Comparison of ENCODE assay signal across 13 cellular contexts in genomic region chr3:8665407-8665896, GRCh38. TPM values are rescaled to one million over a fixed set of nuclear protein-coding genes. Genes with fewer than 3 reads are reported as not detected.
DNase-seq lines count a peak whose midpoint lies in the region; ATAC-seq, FAIRE-seq and TF ChIP-seq lines count a peak whose summit lies in the region.
"Had no signal": no experiment of that assay in that cellular context is flagged by ENCODE, and none has a peak within 500 bp of the region (broad histone marks: within the 10 kb centered on the region; RNA-seq: fewer than 3 reads in every experiment).

No MANE protein-coding gene starts in this region.

- intact Hi-C loops in Calu3 (cut with micrococcal nuclease; ENCODE audit: unreplicated experiment): loop anchor here (10.0 kb wide), 1 partner anchor 269 kb away; no protein-coding TSS in a partner anchor

- no peaks in the 10 kb centered on the region for H3F3A ChIP-seq in MM.1S (ENCODE audit: insufficient read depth, low read length)

- peaks cover 15 to 31% (median 25%) of the 10 kb centered on the region in 11 experiments for H3K9me3 ChIP-seq in BLaER1 treated with 17β-estradiol and CSF1 and Interleukin-3, amounts not matched to agents 10 nM and 100 nM (replicated peaks in 1 of 11)
- no peaks in the 10 kb centered on the region for H3K9me3 ChIP-seq in MM.1S (replicated peaks; ENCODE audit: insufficient read depth, low read length)

- H3K27me3 Mint-ChIP-seq in Calu3 (ENCODE audit: unreplicated experiment): peaks cover 18% of the 10 kb centered on the region
- H3K27me3 Mint-ChIP-seq in osteocyte (ENCODE audit: unreplicated experiment): no peaks in the 10 kb centered on the region

- no peak for FAIRE-seq in GM19239 (lab: Jason Lieb, UNC)

- peak; percentile 83 for ATAC-seq in HG02884 (IDR thresholded peaks at IDR 0.05; ENCODE audit: unreplicated experiment)
- ATAC-seq in GM19324 (IDR thresholded peaks at IDR 0.05; ENCODE audit: low FRiP score, unreplicated experiment): no peak

- BruUV-seq in Calu3 (replicated peaks; lab: Mats Ljungman, UMichigan): no TSS peak

- H3K4me3 Mint-ChIP-seq in Calu3 (ENCODE audit: low read depth, unreplicated experiment) (no peak overlapping the region), osteocyte (ENCODE audit: unreplicated experiment) (no peak overlapping the region)
- H3K4me3 Mint-ChIP-seq: activated CD4-positive, alpha-beta T cell treated with anti-CD3 and anti-CD28 coated beads, Interleukin-2, amount 10 ng/mL, durations not matched to agents 7 days and 5 days; activated naive CD8-positive, alpha-beta T cell had no signal

- 0 out of 2 replicates have a peak overlapping the region, but pooled peaks have one; percentile 3 for H2AFZ ChIP-seq in MM.1S (ENCODE audit: low read length)

- H3K9me3 Mint-ChIP-seq in Calu3 (ENCODE audit: low read depth, unreplicated experiment) (no peaks in the 10 kb centered on the region), osteocyte (ENCODE audit: unreplicated experiment) (no peaks in the 10 kb centered on the region)
- H3K9me3 Mint-ChIP-seq: activated CD4-positive, alpha-beta T cell treated with anti-CD3 and anti-CD28 coated beads, Interleukin-2, amount 10 ng/mL, durations not matched to agents 7 days and 5 days had no signal

- peak; percentile 12 for DNase-seq in GM19239 (ENCODE audit: insufficient read length, low spot score)
- DNase-seq in MM.1S: peak; percentile 25
- no peak for DNase-seq in Calu3
- DNase-seq in osteocyte (ENCODE audit: extremely low spot score, unreplicated experiment): no peak
- no peak for DNase-seq in AG08395 (ENCODE audit: low spot score)
- DNase-seq: activated CD4-positive, alpha-beta T cell treated with anti-CD3 and anti-CD28 coated beads, Interleukin-2, amount 10 ng/mL, durations not matched to agents 7 days and 5 days; GDM1; NCI-H1105 had no signal

- H3K27ac Mint-ChIP-seq in Calu3 (ENCODE audit: unreplicated experiment) (no peak overlapping the region), osteocyte (ENCODE audit: unreplicated experiment) (no peak overlapping the region)
- H3K27ac Mint-ChIP-seq: activated CD4-positive, alpha-beta T cell treated with anti-CD3 and anti-CD28 coated beads, Interleukin-2, amount 10 ng/mL, durations not matched to agents 7 days and 5 days; activated naive CD8-positive, alpha-beta T cell had no signal

- peak overlapping the region; percentile 58 to 95 (median 75) for H3K4me2 ChIP-seq in BLaER1 treated with 17β-estradiol and CSF1 and Interleukin-3, amounts not matched to agents 10 nM and 100 nM
- H3K4me2 ChIP-seq in MM.1S (ENCODE audit: low read depth, low read length): peak overlapping the region; percentile 37

- no peak for TF ChIP-seq CTCF in MM.1S (IDR thresholded peaks at IDR 0.05; ENCODE audit: low read length)
- no peak for TF ChIP-seq CTCF in Calu3 (IDR thresholded peaks at IDR 0.05; ENCODE audit: unreplicated experiment)
- TF ChIP-seq CTCF in osteocyte (IDR thresholded peaks at IDR 0.05): no peak

- no peaks in the 10 kb centered on the region for H4K20me1 ChIP-seq in BLaER1 treated with 17β-estradiol and CSF1 and Interleukin-3, amounts not matched to agents 10 nM and 100 nM
- no peaks in the 10 kb centered on the region for H4K20me1 ChIP-seq in MM.1S (ENCODE audit: insufficient read depth, low read length)

- H3K4me1 Mint-ChIP-seq in Calu3 (ENCODE audit: low read depth, unreplicated experiment): peaks cover 18% of the 10 kb centered on the region
- peaks cover 20% of the 10 kb centered on the region for H3K4me1 Mint-ChIP-seq in osteocyte (ENCODE audit: unreplicated experiment)
- H3K4me1 Mint-ChIP-seq: activated CD4-positive, alpha-beta T cell treated with anti-CD3 and anti-CD28 coated beads, Interleukin-2, amount 10 ng/mL, durations not matched to agents 7 days and 5 days had no signal

- no peaks in the 10 kb centered on the region for H3K9me2 ChIP-seq in MM.1S (replicated peaks; ENCODE audit: insufficient read depth, low read length)

- no peaks in the 10 kb centered on the region for H3K27me3 ChIP-seq in BLaER1 treated with 17β-estradiol and CSF1 and Interleukin-3, amounts not matched to agents 10 nM and 100 nM
- no peaks in the 10 kb centered on the region for H3K27me3 ChIP-seq in MM.1S (replicated peaks; ENCODE audit: insufficient read depth, low read length)

- H3K36me3 ChIP-seq in BLaER1 treated with 17β-estradiol and CSF1 and Interleukin-3, amounts not matched to agents 10 nM and 100 nM: no peaks in the 10 kb centered on the region
- H3K36me3 ChIP-seq in MM.1S (replicated peaks; ENCODE audit: insufficient read depth, low read length): no peaks in the 10 kb centered on the region

- peak overlapping the region; percentile 69 to 88 (median 81); a peak in 21 of 22 replicates for H3K27ac ChIP-seq in BLaER1 treated with 17β-estradiol and CSF1 and Interleukin-3, amounts not matched to agents 10 nM and 100 nM
- H3K27ac ChIP-seq in MM.1S (ENCODE audit: low read length): peak overlapping the region; percentile 66; the same call in 1 of the 2 replicates
- H3K27ac ChIP-seq: skin epidermis had no signal

- H3K36me3 Mint-ChIP-seq in Calu3 (ENCODE audit: insufficient read depth, unreplicated experiment): no peaks in the 10 kb centered on the region
- peaks cover 3% of the 10 kb centered on the region for H3K36me3 Mint-ChIP-seq in osteocyte (ENCODE audit: unreplicated experiment)
- H3K36me3 Mint-ChIP-seq: activated naive CD8-positive, alpha-beta T cell had no signal

- CTCF ChIA-PET in Calu3 (lab: Charles Lee): no interaction called here

- H3K4me3 ChIP-seq in BLaER1 treated with 17β-estradiol and CSF1 and Interleukin-3, amounts not matched to agents 10 nM and 100 nM: peak overlapping the region in 1 of 10 experiments; percentile 9; a peak in 2 of 20 replicates
- H3K4me3 ChIP-seq in MM.1S (ENCODE audit: low read length): no peak overlapping the region
- H3K4me3 ChIP-seq: skin epidermis had no signal

- H3K79me2 ChIP-seq in MM.1S (ENCODE audit: low read length): no peaks in the 10 kb centered on the region

- peak overlapping the region; percentile 34 to 72 (median 62); a peak in 18 of 22 replicates for H3K9ac ChIP-seq in BLaER1 treated with 17β-estradiol and CSF1 and Interleukin-3, amounts not matched to agents 10 nM and 100 nM
- peak overlapping the region; percentile 19; the same call in 1 of the 2 replicates for H3K9ac ChIP-seq in MM.1S (ENCODE audit: low read length)

- peaks cover 24 to 63% (median 48%) of the 10 kb centered on the region in 10 experiments for H3K4me1 ChIP-seq in BLaER1 treated with 17β-estradiol and CSF1 and Interleukin-3, amounts not matched to agents 10 nM and 100 nM
- peaks cover 30% of the 10 kb centered on the region for H3K4me1 ChIP-seq in MM.1S (ENCODE audit: low read length)

RNA-seq across cellular contexts. Expression of gene SSUH2, which starts 20.9 kb away (rescaled TPM):
- total RNA-seq in Calu3 (2022) (0.54 TPM in 1 of 2 replicates, not detected in the other), osteocyte (not detected in 2 replicates)
- total RNA-seq: activated CD4-positive, alpha-beta T cell treated with anti-CD3 and anti-CD28 coated beads, Interleukin-2, amount 10 ng/mL, durations not matched to agents 7 days and 5 days had no signal

Comparison
In these comparisons a context has a peak if more than half of its experiments do, and no peak if none do; other contexts are left out.
1. DNase-seq: peak in GM19239 (single experiment) and MM.1S (single experiment); none in Calu3 (single experiment), osteocyte (single experiment) and AG08395 (single experiment).